ENCODE assay signal across 10 cellular contexts in genomic region chr9:93129691-93130500, GRCh38. TPM values are rescaled to one million over a fixed set of nuclear protein-coding genes. Genes with fewer than 3 reads are reported as not detected.
DNase-seq lines count a peak whose midpoint lies in the region; ATAC-seq and TF ChIP-seq lines count a peak whose summit lies in the region.
"Had no signal": no experiment of that assay in that cellular context is flagged by ENCODE, and none has a peak within 500 bp of the region (broad histone marks: within the 10 kb centered on the region; RNA-seq: fewer than 3 reads in every experiment).

No MANE protein-coding gene starts in this region.

- H3K36me3 ChIP-seq in CD4-positive, alpha-beta memory T cell (ENCODE audit: insufficient read depth, low read length), result peaks cover 3% of the 10 kb centered on the region
- peaks cover 10% of the 10 kb centered on the region for H3K36me3 ChIP-seq in right atrium auricular region
- H3K36me3 ChIP-seq in skeletal muscle tissue (ENCODE audit: control insufficient read depth in 3 of 3, insufficient read depth in 3 of 3, low read length in 3 of 3), result peaks cover under 1 to 6% (median 2%) of the 10 kb centered on the region in 3 donors

- POLR2A ChIA-PET in CD4-positive, alpha-beta memory T cell (lab: Charles Lee; ENCODE audit: partially characterized antibody), result interaction anchor here (0.5 to 1.5 kb wide), 7 partner anchors 9 to 254 kb away, joined by 3 to 4 read pairs (median 3); no protein-coding TSS in a partner anchor

- H3K9me3 Mint-ChIP-seq in CD4-positive, alpha-beta memory T cell, result no peaks in the 10 kb centered on the region
- H3K9me3 Mint-ChIP-seq in activated naive CD8-positive, alpha-beta T cell treated with anti-CD3 and anti-CD28 coated beads, Interleukin-2, amount 50 U/mL, for 24 hours, result no peaks in the 10 kb centered on the region
- H3K9me3 Mint-ChIP-seq: naive B cell had no signal

- H3K9me3 ChIP-seq in CD4-positive, alpha-beta memory T cell (ENCODE audit: control insufficient read depth in 1 of 2, low read length in 2 of 2), result no peaks in the 10 kb centered on the region
- H3K9me3 ChIP-seq in right atrium auricular region, result no peaks in the 10 kb centered on the region
- no peaks in the 10 kb centered on the region for H3K9me3 ChIP-seq in skeletal muscle tissue (ENCODE audit: control insufficient read depth in 3 of 3, low read length in 3 of 3)

- H3K4me1 ChIP-seq in CD4-positive, alpha-beta memory T cell (ENCODE audit: insufficient read depth, low read length), result peaks cover 82% of the 10 kb centered on the region
- H3K4me1 ChIP-seq in right atrium auricular region (peaks cover 0 to 82% of the 10 kb centered on the region in 2 donors), skeletal muscle tissue (ENCODE audit: control insufficient read depth in 3 of 3, insufficient read depth in 3 of 3, low read length in 3 of 3) (peaks cover 76 to 83% (median 80%) of the 10 kb centered on the region in 3 donors)

- ATAC-seq in activated naive CD8-positive, alpha-beta T cell treated with anti-CD3 and anti-CD28 coated beads, Interleukin-2, amount 50 U/mL, for 24 hours, result no peak
- ATAC-seq in GM19324 (IDR thresholded peaks at IDR 0.05; ENCODE audit: low FRiP score, unreplicated experiment), result no peak
- no peak for ATAC-seq in GM21381 (IDR thresholded peaks at IDR 0.05; ENCODE audit: unreplicated experiment)

- H3K27me3 ChIP-seq in CD4-positive, alpha-beta memory T cell (ENCODE audit: insufficient read depth, low read length), result no peaks in the 10 kb centered on the region
- H3K27me3 ChIP-seq in right atrium auricular region (no peaks in the 10 kb centered on the region), skeletal muscle tissue (ENCODE audit: control insufficient read depth in 3 of 3, insufficient read depth in 3 of 3, low read length in 3 of 3) (no peaks in the 10 kb centered on the region)

- no peak overlapping the region for H3K4me3 ChIP-seq in CD4-positive, alpha-beta memory T cell (ENCODE audit: low read length in 2 of 2)
- no peak overlapping the region for H3K4me3 ChIP-seq in right atrium auricular region
- peak overlapping the region in 1 of 3 donors; percentile 27 for H3K4me3 ChIP-seq in skeletal muscle tissue (ENCODE audit: low read length in 3 of 3)

- H3K27me3 Mint-ChIP-seq in CD4-positive, alpha-beta memory T cell, result no peaks in the 10 kb centered on the region
- no peaks in the 10 kb centered on the region for H3K27me3 Mint-ChIP-seq in activated naive CD8-positive, alpha-beta T cell treated with anti-CD3 and anti-CD28 coated beads, Interleukin-2, amount 50 U/mL, for 24 hours

- peak overlapping the region in 1 of 8 donors; percentile 96 for H3K4me3 Mint-ChIP-seq in CD4-positive, alpha-beta memory T cell
- H3K4me3 Mint-ChIP-seq in activated naive CD8-positive, alpha-beta T cell treated with anti-CD3 and anti-CD28 coated beads, Interleukin-2, amount 50 U/mL, for 24 hours, result no peak overlapping the region

- DNase-seq in CD4-positive, alpha-beta memory T cell, result no peak
- no peak for DNase-seq in activated naive CD8-positive, alpha-beta T cell treated with anti-CD3 and anti-CD28 coated beads, Interleukin-2, amount 50 U/mL, for 24 hours
- DNase-seq in right atrium auricular region (ENCODE audit: low spot score) (no peak), globus pallidus (ENCODE audit: low spot score) (no peak), middle frontal gyrus (ENCODE audit: extremely low spot score, low spot score) (no peak)
- DNase-seq: naive B cell had no signal

- peak overlapping the region in 4 of 7 donors; percentile 50 to 98 (median 80) for H3K27ac Mint-ChIP-seq in CD4-positive, alpha-beta memory T cell
- peak overlapping the region; percentile 60 for H3K27ac Mint-ChIP-seq in activated naive CD8-positive, alpha-beta T cell treated with anti-CD3 and anti-CD28 coated beads, Interleukin-2, amount 50 U/mL, for 24 hours

- TF ChIP-seq CTCF in right atrium auricular region (IDR thresholded peaks at IDR 0.05), result no peak

- H3K4me1 Mint-ChIP-seq in CD4-positive, alpha-beta memory T cell, result peaks cover 46 to 89% (median 67%) of the 10 kb centered on the region in 4 donors
- peaks cover 68% of the 10 kb centered on the region for H3K4me1 Mint-ChIP-seq in activated naive CD8-positive, alpha-beta T cell treated with anti-CD3 and anti-CD28 coated beads, Interleukin-2, amount 50 U/mL, for 24 hours

- intact Hi-C loops in CD4-positive, alpha-beta memory T cell (cut with micrococcal nuclease), result loop anchor here (5.0 to 10.0 kb wide), 3 partner anchors 68 to 435 kb away; partner anchors contain the start of genes FAM120A and FAM120AOS

- CTCF ChIA-PET in CD4-positive, alpha-beta memory T cell (lab: Charles Lee; ENCODE audit: partially characterized antibody), result interaction anchor here (1.9 to 2.3 kb wide), 2 partner anchors 10 to 21 kb away, joined by 6 to 8 read pairs; no protein-coding TSS in a partner anchor

- H3K36me3 Mint-ChIP-seq in CD4-positive, alpha-beta memory T cell, result peaks cover 0 to 28% of the 10 kb centered on the region in 2 donors
- peaks cover 13% of the 10 kb centered on the region for H3K36me3 Mint-ChIP-seq in activated naive CD8-positive, alpha-beta T cell treated with anti-CD3 and anti-CD28 coated beads, Interleukin-2, amount 50 U/mL, for 24 hours (ENCODE audit: low read depth)
- H3K36me3 Mint-ChIP-seq: naive B cell had no signal

- peak overlapping the region; percentile 50 to 57 (median 51) for H3K9ac ChIP-seq in skeletal muscle tissue (ENCODE audit: low read depth in 1 of 3, low read length in 3 of 3)

- H3K27ac ChIP-seq in CD4-positive, alpha-beta memory T cell (ENCODE audit: low read depth, low read length), result no peak overlapping the region
- H3K27ac ChIP-seq in right atrium auricular region, result peak overlapping the region; percentile 97 to 99
- H3K27ac ChIP-seq in skeletal muscle tissue (ENCODE audit: low read depth, low read length), result peak overlapping the region; percentile 94

RNA-seq across cellular contexts. Expression of gene NINJ1, which starts 4.2 kb away (rescaled TPM):
- 10 to 100 TPM; 31.1 to 31.3 TPM for total RNA-seq in CD4-positive, alpha-beta memory T cell
- polyA plus RNA-seq in CD4-positive, alpha-beta memory T cell, result 10 to 100 TPM; 75.7 to 92.4 TPM
- 10 to 100 TPM; 65.5 to 89.4 TPM for total RNA-seq in right atrium auricular region
- total RNA-seq in skeletal muscle tissue, result 20.9 TPM

RNA-seq across cellular contexts. Expression of gene CARD19, which starts 33.9 kb away (rescaled TPM):
- total RNA-seq in CD4-positive, alpha-beta memory T cell, result 10 to 100 TPM; 57.8 to 64.2 TPM
- 10 to 100 TPM; 65.6 to 88.7 TPM for polyA plus RNA-seq in CD4-positive, alpha-beta memory T cell
- total RNA-seq in right atrium auricular region, result 10 to 100 TPM; 21.2 to 46.8 TPM
- 24.5 TPM for total RNA-seq in skeletal muscle tissue

RNA-seq across cellular contexts. Expression of gene WNK2, which starts 54.0 kb away (rescaled TPM):
- total RNA-seq in CD4-positive, alpha-beta memory T cell, result under 1 TPM in 1 of 2 experiments, not detected in 1; 0.26 TPM
- polyA plus RNA-seq in CD4-positive, alpha-beta memory T cell, result not detected
- total RNA-seq in right atrium auricular region (100 to 1,000 TPM in 1 of 2 donors, 10 to 100 TPM in 1; 61.4 to 132 TPM), skeletal muscle tissue (4.7 TPM)
- total RNA-seq: fibroblast of lung had no signal
- polyA plus RNA-seq: fibroblast of lung had no signal

Comparison
In these comparisons a context has a peak if more than half of its experiments do, and no peak if none do; other contexts are left out.
1. RNA of gene WNK2, which starts 54.0 kb away (total RNA-seq): 61.4 to 132 TPM in right atrium auricular region; 4.7 TPM in skeletal muscle tissue (single experiment) and 0.26 TPM in CD4-positive, alpha-beta memory T cell; every median in the first group is over 10 times any median in the second.